In genomic region chr11:10309163-10310093, GRCh38 we compare ENCODE assay signal across 9 cellular contexts. TPM values are rescaled to one million over a fixed set of nuclear protein-coding genes. Genes with fewer than 3 reads are reported as not detected.
A peak's percentile ranks its signal among the peaks of the same experiment; 100 is the strongest.
DNase-seq lines count a peak whose midpoint lies in the region; ATAC-seq, FAIRE-seq and TF ChIP-seq lines count a peak whose summit lies in the region.
"Had no signal": no experiment of that assay in that cellular context is flagged by ENCODE, and none has a peak within 500 bp of the region (broad histone marks: within the 10 kb centered on the region; RNA-seq: fewer than 3 reads in every experiment).

No MANE protein-coding gene starts in this region.

- ATAC-seq in pancreas = peak; percentile 49 to 67 (median 56)
- ATAC-seq in GM19452 (IDR thresholded peaks at IDR 0.05; ENCODE audit: unreplicated experiment) = no peak

- WGBS in esophagus squamous epithelium, 2 donors = 19 to 31% methylated on average over 7 to 9 of the region's 12 CpGs
- 15 to 17% methylated on average over 12 of the region's 12 CpGs for WGBS in pancreas, 2 donors

- H3K9me3 ChIP-seq in esophagus squamous epithelium (no peaks in the 10 kb centered on the region), pancreas (no peaks in the 10 kb centered on the region)

- H3K27ac ChIP-seq in esophagus squamous epithelium (peak overlapping the region; percentile 86 to 96 (median 92)), pancreas (peak overlapping the region in 2 of 4 donors; percentile 6 to 46)
- H3K27ac ChIP-seq: HL-60 had no signal

- H3K27me3 ChIP-seq in esophagus squamous epithelium (peaks cover 0 to 14% (median 0%) of the 10 kb centered on the region in 4 donors), pancreas (no peaks in the 10 kb centered on the region)

- peaks cover 30 to 60% (median 32%) of the 10 kb centered on the region in 3 donors for H3K4me1 ChIP-seq in esophagus squamous epithelium
- H3K4me1 ChIP-seq in pancreas = peaks cover 9 to 35% (median 21%) of the 10 kb centered on the region in 3 donors

- intact Hi-C loops in esophagus squamous epithelium (cut with DNase I) (loop anchor here (5.0 to 10.0 kb wide), 2 partner anchors 97 to 325 kb away; no protein-coding TSS in a partner anchor), pancreas (cut with DNase I) (loop anchor here in 2 of 3 donors (5.0 kb wide), 2 partner anchors 97 to 102 kb away; no protein-coding TSS in a partner anchor)

- DNase-seq in Daoy (ENCODE audit: low read depth) (peak; percentile 49), OCI-M1 (lab: John Stamatoyannopoulos, UW) (peak; percentile 21), esophagus squamous epithelium (lab: John Stamatoyannopoulos, UW) (no peak), pancreas (peak; percentile 83 to 95 (median 90)), epidermal melanocyte (ENCODE audit: insufficient read length, low spot score) (no peak), HuH-7.5 (ENCODE audit: low spot score) (no peak), NAMALWA (ENCODE audit: low spot score) (no peak)

- H3K4me3 ChIP-seq in esophagus squamous epithelium (peak overlapping the region in 1 of 4 donors; percentile 84), pancreas (no peak overlapping the region)

- FAIRE-seq in pancreas (lab: Jason Lieb, UNC) = no peak

- no peak for TF ChIP-seq POLR2A in esophagus squamous epithelium (IDR thresholded peaks at IDR 0.05)

- no peak for TF ChIP-seq CTCF in esophagus squamous epithelium (IDR thresholded peaks at IDR 0.05)
- no peak for TF ChIP-seq CTCF in pancreas (IDR thresholded peaks at IDR 0.05)

- no peaks in the 10 kb centered on the region for H3K36me3 ChIP-seq in esophagus squamous epithelium
- H3K36me3 ChIP-seq in pancreas = no peaks in the 10 kb centered on the region

RNA-seq across cellular contexts. Expression of gene ADM, which starts 4.6 kb away (rescaled TPM):
- 16.3 and 26.2 TPM in 2 replicates for total RNA-seq in Daoy (2014; rRNA removed; shearing (Covaris generic))
- total RNA-seq in esophagus squamous epithelium = 10 to 100 TPM; 14.3 to 69.6 (median 57.7) TPM
- total RNA-seq in pancreas = 1 to 10 TPM; 4.1 to 8.4 (median 7.0) TPM
- polyA plus RNA-seq in pancreas = 10 to 100 TPM; 10.8 to 20.0 TPM

RNA-seq across cellular contexts. Expression of gene SBF2, which starts 15.4 kb away (rescaled TPM):
- total RNA-seq in Daoy (2014; rRNA removed; shearing (Covaris generic)) = 19.4 and 23.4 TPM in 2 replicates
- 10 to 100 TPM; 20.6 to 48.6 (median 26.0) TPM for total RNA-seq in esophagus squamous epithelium
- total RNA-seq in pancreas = 10 to 100 TPM in 3 of 6 donors, 1 to 10 TPM in 3; 7.8 to 21.8 (median 10.3) TPM
- polyA plus RNA-seq in pancreas = 10 to 100 TPM in 1 of 2 donors, 1 to 10 TPM in 1; 4.6 to 11.2 TPM

Comparison
In these comparisons a context has a peak if more than half of its experiments do, and no peak if none do; other contexts are left out.
1. DNase-seq: peak in Daoy (single experiment), OCI-M1 (single experiment) and pancreas (6 of 6); none in esophagus squamous epithelium (single experiment), epidermal melanocyte (single experiment), HuH-7.5 (single experiment) and NAMALWA (single experiment).